In the genomic region with DNA sequence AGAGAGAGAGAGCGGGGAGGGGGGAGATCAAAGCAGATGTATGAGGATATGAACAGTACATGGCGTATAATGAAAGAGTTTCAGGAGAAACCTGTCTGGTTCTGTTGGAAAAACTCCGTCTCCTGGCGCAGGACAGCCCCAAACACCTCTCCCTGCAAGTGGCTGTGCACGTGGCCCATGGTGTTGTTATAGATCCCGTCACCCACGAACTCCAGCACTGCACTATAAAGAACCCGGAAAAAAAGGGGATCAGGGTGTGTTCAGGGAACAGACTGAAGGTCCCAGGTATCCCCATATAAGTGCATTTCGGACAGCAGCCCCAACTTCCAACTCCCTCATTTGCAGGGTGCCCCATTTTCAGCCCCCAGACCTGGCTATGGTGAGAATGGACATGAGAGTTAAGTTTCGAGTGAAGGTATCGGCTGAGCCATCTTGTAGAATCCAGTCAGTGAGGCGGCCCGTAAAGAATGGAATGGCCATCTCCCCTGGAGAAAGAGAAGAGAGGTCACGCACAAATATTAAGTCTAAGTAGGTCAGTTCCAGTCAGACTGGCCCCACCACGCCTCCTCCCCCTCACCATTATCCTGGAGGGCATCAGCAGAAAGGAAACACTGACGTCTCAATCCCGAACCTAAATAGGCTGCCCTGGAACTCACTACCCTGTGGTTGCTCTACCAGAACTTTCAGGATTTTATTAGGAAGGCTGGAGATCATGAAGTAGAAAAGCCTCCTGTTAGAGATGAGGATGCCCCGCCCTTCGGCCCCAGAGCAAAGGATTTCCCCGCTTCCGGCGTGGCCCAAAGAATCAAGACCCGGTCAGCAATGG, we compare ENCODE assay signal across 8 cellular contexts. TPM values are rescaled to one million over a fixed set of nuclear protein-coding genes. Genes with fewer than 3 reads are reported as not detected.
DNase-seq lines count a peak whose midpoint lies in the region; ATAC-seq and TF ChIP-seq lines count a peak whose summit lies in the region.

No MANE protein-coding gene starts in this region.

- peak overlapping the region; percentile 99 for H3K4me3 Mint-ChIP-seq in stimulated activated effector memory CD8-positive, alpha-beta T cell treated with anti-CD3 and anti-CD28 coated beads, Interleukin-12 subunit alpha, Interleukin-12 subunit beta, amount 100 ng/mL, for 72 hours

- no peak for TF ChIP-seq CTCF in AG04449 (IDR thresholded peaks at IDR 0.05; ENCODE audit: insufficient read depth, low read length, missing control alignments)
- no peak for TF ChIP-seq CTCF in HL-60 (IDR thresholded peaks at IDR 0.05; ENCODE audit: insufficient read depth, low read length)

- no peaks in the 10 kb centered on the region for H3K27me3 ChIP-seq in HL-60 (ENCODE audit: insufficient read depth, poor library complexity, severe bottlenecking)
- peaks cover 82% of the 10 kb centered on the region for H3K27me3 ChIP-seq in iPS-20b (ENCODE audit: insufficient read depth, low read length)

- CTCF ChIA-PET in AG04449 (lab: Yijun Ruan, JAX), result interaction anchor here (1.0 to 9.6 kb wide), 9 partner anchors 10 to 81 kb away, joined by 4 to 313 read pairs (median 6); partner anchors contain the start of genes PSMB8 and TAP2

- H3K4me3 ChIP-seq in AG04449 (ENCODE audit: low read depth, low read length) (peak overlapping the region; percentile 89), HL-60 (replicated peaks; ENCODE audit: insufficient read depth, low read length) (peak overlapping the region; percentile 73), iPS-20b (ENCODE audit: low read length) (peak overlapping the region; percentile 75)

- H3K9me3 Mint-ChIP-seq in stimulated activated effector memory CD8-positive, alpha-beta T cell treated with anti-CD3 and anti-CD28 coated beads, Interleukin-12 subunit alpha, Interleukin-12 subunit beta, amount 100 ng/mL, for 72 hours, result no peaks in the 10 kb centered on the region

- ATAC-seq in stimulated activated effector memory CD8-positive, alpha-beta T cell treated with anti-CD3 and anti-CD28 coated beads, Interleukin-12 subunit alpha, Interleukin-12 subunit beta, amount 100 ng/mL, for 72 hours, result no peak
- no peak for ATAC-seq in HG03521 (IDR thresholded peaks at IDR 0.05; ENCODE audit: unreplicated experiment)

- H3K4me1 Mint-ChIP-seq in stimulated activated effector memory CD8-positive, alpha-beta T cell treated with anti-CD3 and anti-CD28 coated beads, Interleukin-12 subunit alpha, Interleukin-12 subunit beta, amount 100 ng/mL, for 72 hours, result peaks cover 66% of the 10 kb centered on the region

- peaks cover 95% of the 10 kb centered on the region for H3K36me3 Mint-ChIP-seq in stimulated activated effector memory CD8-positive, alpha-beta T cell treated with anti-CD3 and anti-CD28 coated beads, Interleukin-12 subunit alpha, Interleukin-12 subunit beta, amount 100 ng/mL, for 72 hours

- 0 out of 2 replicates have a peak, but pooled peaks cover 2% of the 10 kb centered on the region for H3K36me3 ChIP-seq in iPS-20b (ENCODE audit: insufficient read depth, low read depth, low read length)

- peak overlapping the region; percentile 100 for H3K27ac Mint-ChIP-seq in stimulated activated effector memory CD8-positive, alpha-beta T cell treated with anti-CD3 and anti-CD28 coated beads, Interleukin-12 subunit alpha, Interleukin-12 subunit beta, amount 100 ng/mL, for 72 hours

- DNase-seq in AG04449 (ENCODE audit: low read depth, low spot score) (no peak), HL-60 (ENCODE audit: low read depth in 1 of 2, low spot score in 1 of 2) (no peak), NCI-H2196 treated with DMSO at 0.1 percent for 48 hours (lab: John Stamatoyannopoulos, UW; ENCODE audit: unreplicated experiment) (no peak), G401 (ENCODE audit: low spot score) (no peak)
- peak in 1 of 2 donors; percentile 51 for DNase-seq in stimulated activated effector memory CD8-positive, alpha-beta T cell treated with anti-CD3 and anti-CD28 coated beads, Interleukin-12 subunit alpha, Interleukin-12 subunit beta, amount 100 ng/mL, for 72 hours (ENCODE audit: low spot score in 2 of 2)

- H3K27ac ChIP-seq in HL-60 (replicated peaks) (no peak overlapping the region; the same call in 1 of the 2 replicates), angular gyrus (ENCODE audit: low read depth, low read length) (peak overlapping the region; percentile 97), iPS-20b (ENCODE audit: low read length) (no peak overlapping the region)

- in situ Hi-C loops in G401 (cut with HindIII; ENCODE audit: low sequenced_read_pairs), result no loop called here

- POLR2A ChIA-PET in AG04449 (lab: Yijun Ruan, JAX), result interaction anchor here (1.5 to 2.2 kb wide), 2 partner anchors 14 to 120 kb away, joined by 16 to 22 read pairs; partner anchors contain the start of gene TAP2

- H3K9me3 ChIP-seq in iPS-20b (ENCODE audit: insufficient read depth, low read depth, low read length), result no peaks in the 10 kb centered on the region

- peak overlapping the region; percentile 64; the same call in 1 of the 2 replicates for H3K9ac ChIP-seq in iPS-20b (ENCODE audit: low read depth, low read length)

- H3K4me1 ChIP-seq in iPS-20b (ENCODE audit: insufficient read depth, low read length), result no peaks in the 10 kb centered on the region

RNA-seq across cellular contexts. Expression of gene TAP1, which starts 1.3 kb away (rescaled TPM):
- total RNA-seq in G401 (2014; rRNA removed; shearing (Covaris generic)), result 33.4 and 41.3 TPM in 2 replicates

RNA-seq across cellular contexts. Expression of gene PSMB9, which starts 1.8 kb away (rescaled TPM):
- 20.2 and 26.0 TPM in 2 replicates for total RNA-seq in G401 (2014; rRNA removed; shearing (Covaris generic))

RNA-seq across cellular contexts. Expression of gene PSMB8, which starts 8.4 kb away (rescaled TPM):
- not detected in 2 replicates for total RNA-seq in G401 (2014; rRNA removed; shearing (Covaris generic))

RNA-seq across cellular contexts. Expression of gene TAP2, which starts 13.7 kb away (rescaled TPM):
- 8.9 and 14.5 TPM in 2 replicates for total RNA-seq in G401 (2014; rRNA removed; shearing (Covaris generic))

RNA-seq across cellular contexts. Expression of gene HLA-DOB, which starts 35.4 kb away (rescaled TPM):
- total RNA-seq in G401 (2014; rRNA removed; shearing (Covaris generic)), result not detected in 2 replicates
